In the genomic region with DNA sequence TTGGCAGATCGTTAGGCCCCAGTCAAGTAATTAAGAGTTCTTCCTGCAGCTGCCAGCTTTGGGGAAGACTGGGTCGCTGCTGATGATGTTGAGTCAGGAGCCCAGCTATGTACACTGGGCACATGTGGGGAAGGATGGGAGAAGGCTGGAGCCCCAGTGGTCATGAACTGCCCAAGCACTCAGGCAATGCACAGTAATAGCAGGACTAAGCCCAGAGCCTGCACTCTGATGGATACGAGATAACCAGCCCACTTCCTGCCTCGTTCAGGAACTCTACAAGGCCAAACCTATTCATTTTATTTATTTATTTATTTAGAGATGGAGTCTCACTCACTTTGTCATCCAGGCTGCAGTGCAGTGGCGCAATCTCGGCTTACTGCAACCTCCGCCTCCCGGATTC, we compare ENCODE assay signal across 17 cellular contexts.
"Had no signal": no experiment of that assay in that cellular context is flagged by ENCODE, and none has a peak within 500 bp of the region (broad histone marks: within the 10 kb centered on the region; RNA-seq: fewer than 3 reads in every experiment).

No MANE protein-coding gene starts in this region.

- H3K4me3 ChIP-seq: adrenal gland, colonic mucosa, heart right ventricle, right atrium auricular region, tibial nerve had no signal

- H3K27ac Mint-ChIP-seq: activated CD4-positive, alpha-beta T cell treated with anti-CD3 and anti-CD28 coated beads, Interleukin-2, amount 10 ng/mL, durations not matched to agents 7 days and 5 days; naive thymus-derived CD8-positive, alpha-beta T cell; stimulated activated memory B cell treated with anti-CD40 and anti-IgM and Interleukin-4, amounts not matched to agents 10 μg/mL and 1 μg/mL and 100 μg/mL, for 72 hours; WTC11 had no signal

- H3K27me3 Mint-ChIP-seq: activated CD4-positive, alpha-beta T cell treated with anti-CD3 and anti-CD28 coated beads, Interleukin-2, amount 10 ng/mL, durations not matched to agents 7 days and 5 days; naive thymus-derived CD8-positive, alpha-beta T cell; stimulated activated memory B cell treated with anti-CD40 and anti-IgM and Interleukin-4, amounts not matched to agents 10 μg/mL and 1 μg/mL and 100 μg/mL, for 72 hours had no signal

- H3K4me3 Mint-ChIP-seq: activated CD4-positive, alpha-beta T cell treated with anti-CD3 and anti-CD28 coated beads, Interleukin-2, amount 10 ng/mL, durations not matched to agents 7 days and 5 days; activated T-cell treated with anti-CD3 and anti-CD28 coated beads, Interleukin-2, amount 50 U/mL, for 72 hours; naive thymus-derived CD8-positive, alpha-beta T cell; stimulated activated memory B cell treated with anti-CD40 and anti-IgM and Interleukin-4, amounts not matched to agents 10 μg/mL and 1 μg/mL and 100 μg/mL, for 72 hours; WTC11 had no signal

- H3K36me3 ChIP-seq: adrenal gland, colonic mucosa, heart right ventricle, neutrophil, right atrium auricular region, tibial nerve had no signal

- H3K4me1 ChIP-seq: colonic mucosa had no signal

- H3K27me3 ChIP-seq: adrenal gland, colonic mucosa, heart right ventricle, neutrophil, right atrium auricular region, tibial nerve had no signal

- H3K36me3 Mint-ChIP-seq: stimulated activated memory B cell treated with anti-CD40 and anti-IgM and Interleukin-4, amounts not matched to agents 10 μg/mL and 1 μg/mL and 100 μg/mL, for 72 hours had no signal

- H3K9me3 ChIP-seq: adrenal gland, colonic mucosa, heart right ventricle, neutrophil, right atrium auricular region, tibial nerve had no signal

- H3K27ac ChIP-seq: adrenal gland, colonic mucosa, heart right ventricle, neutrophil, right atrium auricular region, tibial nerve had no signal

- ATAC-seq: activated T-cell treated with anti-CD3 and anti-CD28 coated beads, Interleukin-2, amount 50 U/mL, for 72 hours; heart right ventricle; left lobe of liver; naive thymus-derived CD8-positive, alpha-beta T cell; stimulated activated memory B cell treated with anti-CD40 and anti-IgM and Interleukin-4, amounts not matched to agents 10 μg/mL and 1 μg/mL and 100 μg/mL, for 72 hours; WTC11 had no signal

- DNase-seq: activated CD4-positive, alpha-beta T cell treated with anti-CD3 and anti-CD28 coated beads, Interleukin-2, amount 10 ng/mL, durations not matched to agents 7 days and 5 days; activated naive CD4-positive, alpha-beta T cell; activated T-cell treated with anti-CD3 and anti-CD28 coated beads, Interleukin-2, amount 50 U/mL, for 72 hours; adrenal gland; colonic mucosa; heart right ventricle; islet precursor cell; mammary epithelial cell; naive thymus-derived CD8-positive, alpha-beta T cell; posterior cingulate gyrus; T1000 had no signal
